ENCODE assay signal across 17 cellular contexts in genomic region chr18:54881229-54881753, GRCh38.
"Had no signal": no experiment of that assay in that cellular context is flagged by ENCODE, and none has a peak within 500 bp of the region (broad histone marks: within the 10 kb centered on the region; RNA-seq: fewer than 3 reads in every experiment).

No MANE protein-coding gene starts in this region.

- FAIRE-seq: colon had no signal

- H3K4me1 ChIP-seq: ascending aorta, lower lobe of right lung, transverse colon had no signal

- H3K27me3 ChIP-seq: ascending aorta, cardiac muscle cell, transverse colon had no signal

- H3K9me3 ChIP-seq: ascending aorta, lower lobe of right lung, mucosa of descending colon, transverse colon had no signal

- H3K36me3 ChIP-seq: ascending aorta, cardiac muscle cell, lower lobe of right lung, transverse colon, WERI-Rb-1 had no signal

- DNase-seq: activated CD4-positive, alpha-beta T cell treated with anti-CD3 and anti-CD28 coated beads for 48 hours; activated CD8-positive, alpha-beta memory T cell treated with anti-CD3 and anti-CD28 coated beads, Interleukin-2, amount 50 U/mL, for 48 hours; activated CD8-positive, alpha-beta T cell treated with anti-CD3 and anti-CD28 coated beads, Interleukin-2, amount 10 ng/mL, durations not matched to agents 7 days and 5 days; effector memory CD4-positive, alpha-beta T cell; glutamatergic neuron; lower lobe of right lung; mucosa of descending colon; natural killer cell; occipital lobe; stimulated activated CD4-positive, alpha-beta T cell treated with anti-CD3 and anti-CD28 coated beads, Interleukin-2, amount 100 ng/mL, for 24 hours; stimulated activated naive B cell treated with anti-CD40 and anti-IgM and Interleukin-4, amounts not matched to agents 10 μg/mL and 1 μg/mL and 100 μg/mL, for 72 hours; transverse colon; WERI-Rb-1 had no signal

- ATAC-seq: activated CD8-positive, alpha-beta T cell treated with anti-CD3 and anti-CD28 coated beads, Interleukin-2, amount 10 ng/mL, durations not matched to agents 7 days and 5 days; lower lobe of right lung; natural killer cell; sciatic nerve; stimulated activated naive B cell treated with anti-CD40 and anti-IgM and Interleukin-4, amounts not matched to agents 10 μg/mL and 1 μg/mL and 100 μg/mL, for 72 hours had no signal

- H3K4me3 ChIP-seq: ascending aorta, cardiac muscle cell, lower lobe of right lung, mucosa of descending colon, transverse colon had no signal

- H3K27ac ChIP-seq: ascending aorta, cardiac muscle cell, lower lobe of right lung, transverse colon, WERI-Rb-1 had no signal
